Comparison of ENCODE assay signal across 8 cellular contexts in the genomic region with DNA sequence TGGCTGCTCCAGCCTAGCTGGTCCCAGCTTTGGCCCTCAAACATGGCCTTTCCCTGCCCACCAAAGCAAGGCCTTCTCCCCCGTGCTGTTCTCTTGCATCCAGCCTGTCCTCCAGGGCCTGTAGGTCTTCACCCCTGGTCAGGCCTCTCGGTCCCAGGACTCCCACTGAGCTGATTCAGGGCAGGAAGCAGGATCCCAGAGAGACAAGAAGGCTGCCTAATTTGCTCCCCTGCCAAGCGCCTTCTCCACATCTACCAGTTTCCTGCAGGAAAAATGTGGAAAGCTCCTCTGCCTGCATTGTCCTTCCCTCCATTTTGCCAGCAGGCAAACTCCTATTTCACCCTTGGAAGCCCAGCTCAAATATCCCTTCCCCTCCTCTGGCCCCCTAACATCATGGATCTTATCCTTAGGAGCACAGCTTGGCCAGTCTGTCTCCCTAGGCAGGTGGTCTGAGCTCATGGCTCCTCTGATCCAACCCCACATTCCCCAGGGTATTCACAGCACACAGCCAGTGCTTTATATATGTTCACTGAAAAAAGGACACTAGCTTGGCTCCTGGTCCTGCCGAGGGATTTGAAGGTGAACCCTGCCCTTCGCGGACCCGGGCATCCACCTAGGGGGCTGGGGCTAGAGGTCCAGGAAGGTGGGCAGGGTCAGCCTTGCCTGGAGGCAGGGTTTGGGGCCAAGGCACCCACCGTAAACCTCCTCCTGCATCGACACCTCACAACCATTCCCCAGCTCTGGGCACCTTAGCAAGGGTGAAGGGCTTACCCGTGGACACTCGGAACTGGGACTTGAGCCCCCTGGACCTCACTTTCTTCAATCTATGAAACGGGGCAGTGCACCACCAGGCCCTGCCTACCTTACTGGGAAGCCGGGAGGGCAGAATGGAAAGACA. TPM values are rescaled to one million over a fixed set of nuclear protein-coding genes. Genes with fewer than 3 reads are reported as not detected.
DNase-seq lines count a peak whose midpoint lies in the region; TF ChIP-seq lines count a peak whose summit lies in the region.

No MANE protein-coding gene starts in this region.

- H3K27ac Mint-ChIP-seq in brain, result peak overlapping the region; percentile 96 to 100 (median 100)

- H2AFZ ChIP-seq in Karpas-422 (ENCODE audit: low read length), result peak overlapping the region; percentile 99; the same call in 1 of the 2 replicates

- no peaks in the 10 kb centered on the region for H3K27me3 ChIP-seq in Karpas-422 (ENCODE audit: low read length)

- peak overlapping the region; percentile 90 for H3K4me2 ChIP-seq in Karpas-422 (ENCODE audit: low read depth, low read length, poor library complexity, severe bottlenecking)

- peaks cover 45% of the 10 kb centered on the region for H3K36me3 Mint-ChIP-seq in brain

- H3K4me3 ChIP-seq in Karpas-422 (ENCODE audit: low read length) (peak overlapping the region; percentile 93), urinary bladder (ENCODE audit: low read depth, low read length) (peak overlapping the region; percentile 82)

- H3K4me1 ChIP-seq in Karpas-422 (ENCODE audit: low read length), result peaks cover 38% of the 10 kb centered on the region
- no peaks in the 10 kb centered on the region for H3K4me1 ChIP-seq in urinary bladder (ENCODE audit: insufficient read depth)

- peaks cover 29% of the 10 kb centered on the region for H4K20me1 ChIP-seq in Karpas-422 (ENCODE audit: insufficient read depth, low read depth, low read length)

- WGBS in urinary bladder, result 19% methylated on average over 13 of the region's 13 CpGs

- peaks cover 10% of the 10 kb centered on the region for H3K27me3 Mint-ChIP-seq in brain

- H3K36me3 ChIP-seq in Karpas-422 (ENCODE audit: insufficient read depth, low read length) (peaks cover 28% of the 10 kb centered on the region; the same call in 1 of the 2 replicates), urinary bladder (ENCODE audit: insufficient read depth) (no peaks in the 10 kb centered on the region)

- H3K79me2 ChIP-seq in Karpas-422 (ENCODE audit: low read length), result peaks cover 59% of the 10 kb centered on the region

- no peaks in the 10 kb centered on the region for H3K9me2 ChIP-seq in Karpas-422 (replicated peaks; ENCODE audit: insufficient read depth, low read length)

- DNase-seq in Karpas-422 (no peak), medulla oblongata (ENCODE audit: extremely low spot score) (peak; percentile 21), inferior parietal cortex (ENCODE audit: extremely low spot score) (no peak), HPDE6-E6E7 (ENCODE audit: extremely low spot score) (no peak), 8988T (no peak)

- no peak for TF ChIP-seq CTCF in C4-2B (conservative IDR thresholded peaks at IDR 0.05)
- no peak for TF ChIP-seq CTCF in brain (conservative IDR thresholded peaks at IDR 0.05)

- no peaks in the 10 kb centered on the region for H3K9me3 ChIP-seq in Karpas-422 (ENCODE audit: low read length)

- H3K4me1 Mint-ChIP-seq in brain, result peaks cover 40% of the 10 kb centered on the region

- H3K9ac ChIP-seq in Karpas-422 (ENCODE audit: low read length), result peak overlapping the region; percentile 98

- peak overlapping the region; percentile 91 to 98 (median 92) for H3K4me3 Mint-ChIP-seq in brain

- H3K27ac ChIP-seq in C4-2B, result peak overlapping the region; percentile 100
- peak overlapping the region; percentile 91; the same call in 1 of the 2 replicates for H3K27ac ChIP-seq in Karpas-422 (ENCODE audit: low read length)
- H3K27ac ChIP-seq in urinary bladder (ENCODE audit: low read depth), result no peak overlapping the region

- peaks cover 0 to 5% (median 0%) of the 10 kb centered on the region in 5 experiments for H3K9me3 Mint-ChIP-seq in brain

RNA-seq across cellular contexts. Expression of gene RHBDD3, which starts 1.0 kb away (rescaled TPM):
- 8.8 and 29.7 TPM in 2 replicates for total RNA-seq in Karpas-422 (2014; rRNA removed; shearing (Covaris generic); ENCODE audit: low replicate concordance)
- polyA plus RNA-seq in brain (ENCODE audit: insufficient read depth, low read depth, low replicate concordance) (20.4 TPM), urinary bladder (26.9 TPM)
- 11.7 TPM for total RNA-seq in urinary bladder

RNA-seq across cellular contexts. Expression of gene EWSR1, which starts 1.3 kb away (rescaled TPM):
- 281 and 309 TPM in 2 replicates for total RNA-seq in Karpas-422 (2014; rRNA removed; shearing (Covaris generic); ENCODE audit: low replicate concordance)
- polyA plus RNA-seq in brain (ENCODE audit: insufficient read depth, low read depth, low replicate concordance) (173 TPM), urinary bladder (143 TPM)
- total RNA-seq in urinary bladder, result 98.6 TPM

RNA-seq across cellular contexts. Expression of gene GAS2L1, which starts 39.6 kb away (rescaled TPM):
- total RNA-seq in Karpas-422 (2014; rRNA removed; shearing (Covaris generic); ENCODE audit: low replicate concordance), result not detected in 2 replicates
- polyA plus RNA-seq in brain (ENCODE audit: insufficient read depth, low read depth, low replicate concordance) (20.4 TPM), urinary bladder (33.7 TPM)
- total RNA-seq in urinary bladder, result 4.8 TPM

RNA-seq across cellular contexts. Expression of gene RASL10A, which starts 48.7 kb away (rescaled TPM):
- total RNA-seq in Karpas-422 (2014; rRNA removed; shearing (Covaris generic); ENCODE audit: low replicate concordance), result 0.76 TPM in 1 of 2 replicates, not detected in the other
- polyA plus RNA-seq in brain (ENCODE audit: insufficient read depth, low read depth, low replicate concordance) (6.5 TPM), urinary bladder (2.0 TPM)
- 0.58 TPM for total RNA-seq in urinary bladder
